In genomic region chr18:5721924-5722323, GRCh38 we compare ENCODE assay signal across 28 cellular contexts.
"Had no signal": no experiment of that assay in that cellular context is flagged by ENCODE, and none has a peak within 500 bp of the region (broad histone marks: within the 10 kb centered on the region; RNA-seq: fewer than 3 reads in every experiment).

No MANE protein-coding gene starts in this region.

- H3K9me3 Mint-ChIP-seq: natural killer cell treated with Interleukin-12 subunit alpha and Interleukin-12 subunit beta and Interleukin-15 and Interleukin-18, amount 100 ng/mL, for 72 hours had no signal

- H3K36me3 Mint-ChIP-seq: immature natural killer cell; naive thymus-derived CD4-positive, alpha-beta T cell; natural killer cell treated with Interleukin-12 subunit alpha and Interleukin-12 subunit beta and Interleukin-15 and Interleukin-18, amount 100 ng/mL, for 72 hours had no signal

- H3K4me3 Mint-ChIP-seq: immature natural killer cell; naive thymus-derived CD4-positive, alpha-beta T cell; natural killer cell treated with Interleukin-12 subunit alpha and Interleukin-12 subunit beta and Interleukin-15 and Interleukin-18, amount 100 ng/mL, for 72 hours had no signal

- H3K27ac ChIP-seq: left lung, pancreas, prostate gland, skin epidermis, suprapubic skin, thoracic aorta, tibial artery, upper lobe of right lung had no signal

- DNase-seq: head of caudate nucleus; hippocampal formation; immature natural killer cell; kidney; left colon; left lung; midbrain; mucosa of descending colon; naive thymus-derived CD4-positive, alpha-beta T cell; nucleus accumbens; pancreas; retina; right cardiac atrium; stimulated activated CD4-positive, alpha-beta T cell treated with anti-CD3 and anti-CD28 coated beads, Interleukin-12 subunit alpha, Interleukin-12 subunit beta, amount 100 ng/mL, for 4 hours; stimulated activated CD4-positive, alpha-beta T cell treated with anti-CD3 and anti-CD28 coated beads, Interleukin-15, amount 100 ng/mL, for 24 hours; stimulated activated CD4-positive, alpha-beta T cell treated with anti-CD3 and anti-CD28 coated beads, Interleukin-2, amount 100 ng/mL, for 24 hours; stimulated activated CD4-positive, alpha-beta T cell treated with anti-CD3 and anti-CD28 coated beads, Interleukin-4, amount 100 ng/mL, for 1 hour; stimulated activated naive CD4-positive, alpha-beta T cell treated with Interleukin-2 at 50 U/mL for 16 hours; tibial artery; trophoblast cell; upper lobe of right lung had no signal

- H3K4me3 ChIP-seq: left lung, lung, mucosa of descending colon, pancreas, prostate gland, skin epidermis, suprapubic skin, thoracic aorta, tibial artery, upper lobe of right lung had no signal

- H3K27me3 ChIP-seq: pancreas, tibial artery, upper lobe of right lung had no signal

- H3K4me1 Mint-ChIP-seq: immature natural killer cell; naive thymus-derived CD4-positive, alpha-beta T cell had no signal

- H3K27ac Mint-ChIP-seq: immature natural killer cell; naive thymus-derived CD4-positive, alpha-beta T cell; natural killer cell treated with Interleukin-12 subunit alpha and Interleukin-12 subunit beta and Interleukin-15 and Interleukin-18, amount 100 ng/mL, for 72 hours had no signal

- ATAC-seq: left colon; left lung; mucosa of descending colon; naive thymus-derived CD4-positive, alpha-beta T cell; pancreas; right cardiac atrium; sciatic nerve had no signal
